8 cellular contexts compared by ENCODE assay signal in the genomic region with DNA sequence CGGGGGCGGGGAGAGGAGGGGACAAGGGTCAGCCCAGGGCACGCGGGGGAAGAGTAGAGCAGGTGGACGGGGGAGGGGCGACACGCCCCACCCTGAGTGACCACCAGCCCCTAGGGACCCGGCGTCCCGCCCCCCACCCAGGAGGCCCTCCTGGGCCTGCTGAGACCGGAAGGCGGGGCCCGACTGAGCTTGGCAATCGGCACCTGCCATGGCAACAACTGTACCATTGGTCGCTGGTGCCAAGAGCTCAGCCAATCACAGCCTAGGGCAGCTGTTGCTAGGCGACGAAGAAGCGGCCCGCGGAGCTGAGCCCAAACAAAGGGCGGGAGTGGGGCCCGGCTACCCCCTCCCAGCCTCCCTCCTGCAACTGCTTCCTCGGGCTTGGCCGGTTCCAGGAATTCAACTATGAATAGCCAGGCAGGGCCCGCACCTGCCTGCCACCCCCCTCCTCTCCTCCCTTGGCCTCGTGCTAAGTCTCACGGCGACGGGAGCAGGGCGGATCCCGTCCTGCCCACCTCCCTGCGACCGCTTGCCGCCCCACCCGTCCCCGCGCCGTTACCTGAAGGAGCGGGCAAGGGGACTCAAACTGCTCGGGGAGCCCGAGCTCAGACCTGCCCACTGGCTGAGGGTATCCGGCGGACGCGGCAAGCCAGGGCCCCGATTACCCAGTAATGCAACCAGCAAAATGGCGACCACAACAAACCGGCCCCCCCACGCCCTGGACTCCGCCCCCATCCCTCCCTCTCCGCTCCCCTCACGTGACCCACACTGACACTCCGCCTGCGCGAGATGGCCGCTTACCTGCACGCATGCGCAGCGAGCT. TPM values are rescaled to one million over a fixed set of nuclear protein-coding genes. Genes with fewer than 3 reads are reported as not detected.
DNase-seq lines count a peak whose midpoint lies in the region; ATAC-seq lines count a peak whose summit lies in the region.

A gene (minus strand): TSS at position 699 of the 823 bp plus-strand sequence. CDS start 2,295 bp downstream, outside the sequence.

- ATAC-seq in GM19468 (IDR thresholded peaks at IDR 0.05; ENCODE audit: extremely low read depth, unreplicated experiment) = peak; percentile 52
- ATAC-seq in activated T-helper 17 cell treated with anti-CD3 and anti-CD28 coated beads, Interleukin-2, amount 50 U/mL, for 72 hours (replicated peaks) = peak; percentile 94

- no peaks in the 10 kb centered on the region for H3K27me3 Mint-ChIP-seq in activated T-helper 17 cell treated with anti-CD3 and anti-CD28 coated beads, Interleukin-2, amount 50 U/mL, for 72 hours

- H3K9me3 Mint-ChIP-seq in activated T-helper 17 cell treated with anti-CD3 and anti-CD28 coated beads, Interleukin-2, amount 50 U/mL, for 72 hours = no peaks in the 10 kb centered on the region

- H3K27ac Mint-ChIP-seq in activated T-helper 17 cell treated with anti-CD3 and anti-CD28 coated beads, Interleukin-2, amount 50 U/mL, for 72 hours = peak within 1 kb of the TSS; percentile 79

- peak; percentile 96 for DNase-seq in COLO668 (lab: John Stamatoyannopoulos, UW; ENCODE audit: unreplicated experiment)
- DNase-seq in HS-5 (ENCODE audit: low read depth) = peak; percentile 78
- peak; percentile 82 for DNase-seq in OCI-M2 (lab: John Stamatoyannopoulos, UW; ENCODE audit: unreplicated experiment)
- DNase-seq in fibroblast of gingiva (ENCODE audit: low read depth) = peak; percentile 96
- peak; percentile 36 for DNase-seq in myocyte (ENCODE audit: low read depth)
- DNase-seq in stimulated activated CD8-positive, alpha-beta memory T cell treated with anti-CD3 and anti-CD28 coated beads, Interleukin-7, amount 100 ng/mL, for 24 hours (ENCODE audit: low read depth) = peak; percentile 92

- peaks cover 94% of the 10 kb centered on the region for H3K36me3 Mint-ChIP-seq in activated T-helper 17 cell treated with anti-CD3 and anti-CD28 coated beads, Interleukin-2, amount 50 U/mL, for 72 hours (ENCODE audit: low read depth)

- peak within 1 kb of the TSS; percentile 71 for H3K4me3 Mint-ChIP-seq in activated T-helper 17 cell treated with anti-CD3 and anti-CD28 coated beads, Interleukin-2, amount 50 U/mL, for 72 hours

- peaks cover 22% of the 10 kb centered on the region for H3K4me1 Mint-ChIP-seq in activated T-helper 17 cell treated with anti-CD3 and anti-CD28 coated beads, Interleukin-2, amount 50 U/mL, for 72 hours

RNA-seq across cellular contexts. Expression of the gene that starts here (rescaled TPM):
- total RNA-seq in activated T-helper 17 cell treated with anti-CD3 and anti-CD28 coated beads, Interleukin-2, amount 50 U/mL, for 72 hours = 10 to 100 TPM in 1 of 2 donors, 1 to 10 TPM in 1; 8.8 to 17.6 TPM
- 0.16 and 0.45 TPM in 2 replicates for total RNA-seq in myocyte
- 0.71 TPM for polyA plus RNA-seq in myocyte (2012)

Comparison
In these comparisons a context has a peak if more than half of its experiments do, and no peak if none do; other contexts are left out.
1. Peak in every context shown above with its lines: DNase-seq and ATAC-seq.
2. Peak in DNase-seq in myocyte; RNA of the gene not detected or under 1 TPM.
3. DNase-seq: peak in every context shown above with its lines; median percentile 96 in COLO668; 96 in fibroblast of gingiva; 92 in stimulated activated CD8-positive, alpha-beta memory T cell treated with anti-CD3 and anti-CD28 coated beads, Interleukin-7, amount 100 ng/mL, for 24 hours; 82 in OCI-M2; 78 in HS-5; 36 in myocyte.